In genomic region chr12:21294176-21294575, GRCh38 we compare ENCODE assay signal across 30 cellular contexts. TPM values are rescaled to one million over a fixed set of nuclear protein-coding genes. Genes with fewer than 3 reads are reported as not detected.
"Had no signal": no experiment of that assay in that cellular context is flagged by ENCODE, and none has a peak within 500 bp of the region (broad histone marks: within the 10 kb centered on the region; RNA-seq: fewer than 3 reads in every experiment).

No MANE protein-coding gene starts in this region.

- H3K36me3 ChIP-seq: neural progenitor cell, ovary, right lobe of liver, sigmoid colon, stomach, thoracic aorta, thyroid gland, tibial nerve, upper lobe of left lung, vagina had no signal

- H3K4me2 ChIP-seq: neural progenitor cell had no signal

- ATAC-seq: natural killer cell; psoas muscle; right cardiac atrium; right lobe of liver; stimulated activated effector memory CD8-positive, alpha-beta T cell treated with anti-CD3 and anti-CD28 coated beads, Interleukin-12 subunit alpha, Interleukin-12 subunit beta, amount 100 ng/mL, for 72 hours; stimulated activated naive B cell treated with anti-CD40 and anti-IgM and Interleukin-4, amounts not matched to agents 10 μg/mL and 1 μg/mL and 100 μg/mL, for 72 hours had no signal

- H3K9ac ChIP-seq: neural progenitor cell, parathyroid adenoma had no signal

- H3K27me3 ChIP-seq: neural progenitor cell, ovary, right lobe of liver, sigmoid colon, stomach, thyroid gland, tibial nerve, upper lobe of left lung, vagina had no signal

- H2AFZ ChIP-seq: neural progenitor cell had no signal

- H3K27ac ChIP-seq: neural progenitor cell, ovary, parathyroid adenoma, psoas muscle, right lobe of liver, sigmoid colon, stomach, thoracic aorta, thyroid gland, tibial nerve, upper lobe of left lung, vagina had no signal

- H3K9me3 ChIP-seq: ovary, psoas muscle, right lobe of liver, sigmoid colon, stomach, thoracic aorta, thyroid gland, tibial nerve, upper lobe of left lung, vagina had no signal

- H3K4me3 ChIP-seq: neural progenitor cell, ovary, psoas muscle, right lobe of liver, sigmoid colon, stomach, thoracic aorta, thyroid gland, tibial nerve, upper lobe of left lung, vagina had no signal

- DNase-seq: natural killer cell; occipital lobe; ovary; posterior cingulate gyrus; psoas muscle; right cardiac atrium; right lobe of liver; sigmoid colon; small intestine; stimulated activated CD4-positive, alpha-beta T cell treated with anti-CD3 and anti-CD28 coated beads, Interleukin-15, amount 100 ng/mL, for 24 hours; stimulated activated CD4-positive, alpha-beta T cell treated with anti-CD3 and anti-CD28 coated beads, Interleukin-2, amount 100 ng/mL, for 24 hours; stimulated activated CD4-positive, alpha-beta T cell treated with anti-CD3 and anti-CD28 coated beads, Interleukin-2, amount 100 ng/mL, for 48 hours; stimulated activated CD4-positive, alpha-beta T cell treated with anti-CD3 and anti-CD28 coated beads, Interleukin-4, amount 100 ng/mL, for 24 hours; stimulated activated naive B cell treated with anti-CD40 and anti-IgM and Interleukin-4, amounts not matched to agents 10 μg/mL and 1 μg/mL and 100 μg/mL, for 72 hours; stimulated activated naive CD4-positive, alpha-beta T cell treated with Interleukin-2 at 50 U/mL for 16 hours; stomach; thyroid gland; trophoblast cell; upper lobe of left lung had no signal

- H3K4me1 ChIP-seq: neural progenitor cell, parathyroid adenoma, psoas muscle, right lobe of liver, sigmoid colon, stomach, thyroid gland, tibial nerve, vagina had no signal

- H3K79me2 ChIP-seq: parathyroid adenoma had no signal

RNA-seq across cellular contexts. Expression of gene SLCO1A2, which starts 40.5 kb away (rescaled TPM):
- total RNA-seq: natural killer cell, osteoblast, psoas muscle, right cardiac atrium, sigmoid colon, skeletal muscle tissue, stomach, subcutaneous adipose tissue, thoracic aorta, ureter, vagina had no signal
- polyA plus RNA-seq: neural cell, right cardiac atrium, stomach had no signal
